In genomic region chr22:35784633-35785032, GRCh38 we compare ENCODE assay signal across 17 cellular contexts.
"Had no signal": no experiment of that assay in that cellular context is flagged by ENCODE, and none has a peak within 500 bp of the region (broad histone marks: within the 10 kb centered on the region; RNA-seq: fewer than 3 reads in every experiment).

No MANE protein-coding gene starts in this region.

- H3K36me3 ChIP-seq: colonic mucosa, thoracic aorta had no signal

- H3K9me3 ChIP-seq: body of pancreas, colonic mucosa, gastroesophageal sphincter, heart right ventricle, lower lobe of right lung, thoracic aorta had no signal

- H3K27ac ChIP-seq: body of pancreas, colonic mucosa, gastroesophageal sphincter, lower lobe of right lung had no signal

- H3K4me1 ChIP-seq: body of pancreas, colonic mucosa had no signal

- DNase-seq: activated CD4-positive, alpha-beta T cell treated with anti-CD3 and anti-CD28 coated beads, Interleukin-2, amount 10 ng/mL, durations not matched to agents 24 days and 14 days; activated CD4-positive, CD25-positive, alpha-beta regulatory T cell; activated CD8-positive, alpha-beta T cell treated with anti-CD3 and anti-CD28 coated beads for 36 hours; activated naive CD4-positive, alpha-beta T cell treated with Interleukin-2 at 50 U/mL for 16 hours; activated naive CD8-positive, alpha-beta T cell treated with anti-CD3 and anti-CD28 coated beads, Interleukin-2, amount 10 ng/mL, durations not matched to agents 7 days and 5 days; activated T-cell treated with anti-CD3 and anti-CD28 coated beads, Interleukin-2, amount 50 U/mL, for 24 hours; amygdala; body of pancreas; central memory CD4-positive, alpha-beta T cell; colonic mucosa; endodermal cell; heart right ventricle; lower lobe of right lung; stimulated activated naive B cell treated with anti-CD40 and anti-IgM and Interleukin-4, amounts not matched to agents 10 μg/mL and 1 μg/mL and 100 μg/mL, for 72 hours; T-cell had no signal

- H3K27me3 ChIP-seq: body of pancreas, colonic mucosa, gastroesophageal sphincter, heart right ventricle had no signal

- H3K4me3 ChIP-seq: body of pancreas, colonic mucosa, gastroesophageal sphincter, heart right ventricle, lower lobe of right lung, thoracic aorta had no signal

- ATAC-seq: activated CD8-positive, alpha-beta T cell treated with anti-CD3 and anti-CD28 coated beads for 36 hours; body of pancreas; gastroesophageal sphincter; stimulated activated naive B cell treated with anti-CD40 and anti-IgM and Interleukin-4, amounts not matched to agents 10 μg/mL and 1 μg/mL and 100 μg/mL, for 72 hours; T-cell had no signal
